Comparison of ENCODE assay signal across 18 cellular contexts in the genomic region with DNA sequence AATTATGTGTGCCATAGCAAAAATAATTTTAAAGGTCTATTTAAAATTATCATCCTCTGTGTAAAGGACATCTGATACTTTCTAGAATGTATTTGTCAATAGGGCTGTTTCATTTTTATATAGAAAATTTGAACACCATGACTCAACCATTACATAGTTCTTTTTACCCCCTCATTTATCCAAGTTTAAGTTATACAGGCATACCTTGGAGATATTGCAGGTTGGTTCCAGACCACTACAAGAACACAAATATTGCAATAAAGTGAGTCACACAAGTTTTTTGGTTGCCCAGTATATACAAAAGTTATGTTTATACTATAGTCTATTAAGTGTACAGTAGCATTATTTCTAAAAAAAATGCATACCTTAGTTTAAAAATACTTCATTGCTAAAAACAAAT.
DNase-seq lines count a peak whose midpoint lies in the region; ATAC-seq, FAIRE-seq and TF ChIP-seq lines count a peak whose summit lies in the region.
"Had no signal": no experiment of that assay in that cellular context is flagged by ENCODE, and none has a peak within 500 bp of the region (broad histone marks: within the 10 kb centered on the region; RNA-seq: fewer than 3 reads in every experiment).

No MANE protein-coding gene starts in this region.

- H3K27me3 ChIP-seq in PC-3 (ENCODE audit: low read length) (no peaks in the 10 kb centered on the region), bronchial epithelial cell (ENCODE audit: control insufficient read depth, insufficient read depth, low read length) (no peaks in the 10 kb centered on the region)

- peaks cover 4% of the 10 kb centered on the region for H3K9me3 Mint-ChIP-seq in progenitor cell of endocrine pancreas (ENCODE audit: low read depth)
- H3K9me3 Mint-ChIP-seq in nephron progenitor cell, result peaks cover 4% of the 10 kb centered on the region
- H3K9me3 Mint-ChIP-seq: CD14-positive monocyte; CD4-positive, alpha-beta memory T cell; GM23338 had no signal

- peaks cover 28% of the 10 kb centered on the region for H3K4me1 ChIP-seq in PC-3 (ENCODE audit: insufficient read depth, low read length)

- no peaks in the 10 kb centered on the region for H3K79me2 ChIP-seq in PC-3 (ENCODE audit: low read length)

- intact Hi-C loops in PC-3 (cut with micrococcal nuclease), result no loop called here

- H4K20me1 ChIP-seq in PC-3 (ENCODE audit: low read length), result no peaks in the 10 kb centered on the region
- H4K20me1 ChIP-seq: BLaER1 had no signal

- H3K4me2 ChIP-seq in PC-3 (ENCODE audit: low read length), result peak overlapping the region; percentile 44; the same call in 1 of the 2 replicates
- H3K4me2 ChIP-seq: BLaER1, GM23338 had no signal

- H3K27me3 Mint-ChIP-seq in progenitor cell of endocrine pancreas (peaks cover 3% of the 10 kb centered on the region), nephron progenitor cell (ENCODE audit: low read depth, poor library complexity) (no peaks in the 10 kb centered on the region)

- H3K36me3 ChIP-seq in PC-3 (ENCODE audit: low read depth, low read length) (no peaks in the 10 kb centered on the region), bronchial epithelial cell (ENCODE audit: control insufficient read depth, insufficient read depth, low read length) (no peaks in the 10 kb centered on the region)
- H3K36me3 ChIP-seq: BLaER1 had no signal

- peaks cover 4% of the 10 kb centered on the region; the same call in 1 of the 2 replicates for H3K9me3 ChIP-seq in PC-3 (ENCODE audit: low read length)
- H3K9me3 ChIP-seq: BLaER1 had no signal

- no peaks in the 10 kb centered on the region for H3K9me2 ChIP-seq in PC-3 (replicated peaks; ENCODE audit: low read length)

- CTCF ChIA-PET in PC-3 (lab: Charles Lee), result no interaction called here

- no peak overlapping the region for H3K9ac ChIP-seq in PC-3 (ENCODE audit: low read length)
- H3K9ac ChIP-seq: BLaER1 had no signal

- no peak overlapping the region for H3K4me3 ChIP-seq in PC-3 (ENCODE audit: low read length)
- H3K4me3 ChIP-seq in bronchial epithelial cell (ENCODE audit: low read depth, low read length), result no peak overlapping the region
- no peak overlapping the region for H3K4me3 ChIP-seq in fibroblast of villous mesenchyme (ENCODE audit: low read depth, low read length)
- H3K4me3 ChIP-seq: BLaER1, GM23338 had no signal

- DNase-seq in ELR (ENCODE audit: low read depth) (peak; percentile 36), PC-3 (peak; percentile 83), bronchial epithelial cell (ENCODE audit: low read depth) (peak; percentile 59), fibroblast of villous mesenchyme (ENCODE audit: low read depth) (peak; percentile 13), DMS 273 treated with DMSO at 0.1 percent for 48 hours (lab: John Stamatoyannopoulos, UW) (no peak), progenitor cell of endocrine pancreas (ENCODE audit: low spot score, unreplicated experiment) (no peak), SW480 (ENCODE audit: low spot score) (no peak), nephron progenitor cell (no peak)
- DNase-seq: 8988T; CD4-positive, alpha-beta memory T cell; DMS79 treated with DMSO at 0.1 percent for 48 hours; HCEC 1CT had no signal

- ATAC-seq in PC-3, result peak; percentile 95
- ATAC-seq: GM23338 had no signal

- peak overlapping the region; percentile 30; the same call in 1 of the 2 replicates for H3K27ac ChIP-seq in PC-3 (ENCODE audit: low read length)
- H3K27ac ChIP-seq: BLaER1, HL-60 had no signal

- H3K4me1 Mint-ChIP-seq in progenitor cell of endocrine pancreas (ENCODE audit: low read depth), result peaks cover 13% of the 10 kb centered on the region
- H3K4me1 Mint-ChIP-seq in nephron progenitor cell, result no peaks in the 10 kb centered on the region
- H3K4me1 Mint-ChIP-seq: CD4-positive, alpha-beta memory T cell had no signal

- no peak overlapping the region for H3K27ac Mint-ChIP-seq in progenitor cell of endocrine pancreas
- no peak overlapping the region for H3K27ac Mint-ChIP-seq in nephron progenitor cell
- H3K27ac Mint-ChIP-seq: CD14-positive monocyte; CD4-positive, alpha-beta memory T cell; GM23338 had no signal

- POLR2A ChIA-PET in PC-3 (lab: Charles Lee; ENCODE audit: unreplicated experiment), result no interaction called here

- TF ChIP-seq CTCF in PC-3 (conservative IDR thresholded peaks at IDR 0.05; ENCODE audit: low read depth, low read length) (no peak), bronchial epithelial cell (IDR thresholded peaks at IDR 0.05; ENCODE audit: insufficient read depth, low read length, severe bottlenecking) (no peak), fibroblast of villous mesenchyme (IDR thresholded peaks at IDR 0.05; ENCODE audit: insufficient read depth, low read depth, low read length) (no peak), progenitor cell of endocrine pancreas (IDR thresholded peaks at IDR 0.05; ENCODE audit: unreplicated experiment) (no peak), nephron progenitor cell (IDR thresholded peaks at IDR 0.05) (no peak)

- no TSS peak for BruUV-seq in PC-3 (replicated peaks; lab: Mats Ljungman, UMichigan)

- no peaks in the 10 kb centered on the region for H3K36me3 Mint-ChIP-seq in progenitor cell of endocrine pancreas (ENCODE audit: insufficient read depth)
- H3K36me3 Mint-ChIP-seq in nephron progenitor cell (ENCODE audit: low read depth), result no peaks in the 10 kb centered on the region
- H3K36me3 Mint-ChIP-seq: CD14-positive monocyte; CD4-positive, alpha-beta memory T cell had no signal

- H3K4me3 Mint-ChIP-seq in progenitor cell of endocrine pancreas (ENCODE audit: low read depth) (no peak overlapping the region), nephron progenitor cell (no peak overlapping the region)
- H3K4me3 Mint-ChIP-seq: CD14-positive monocyte; CD4-positive, alpha-beta memory T cell; GM23338 had no signal

- no peak overlapping the region for H2AFZ ChIP-seq in PC-3 (ENCODE audit: low read length)
- H2AFZ ChIP-seq: GM23338 had no signal

- no peaks in the 10 kb centered on the region for H3F3A ChIP-seq in PC-3 (ENCODE audit: low read length, unreplicated experiment)

- FAIRE-seq in bronchial epithelial cell (lab: Jason Lieb, UNC), result no peak
- FAIRE-seq: GM12891, H54 had no signal

Comparison
In these comparisons a context has a peak if more than half of its experiments do, and no peak if none do; other contexts are left out.
1. DNase-seq: peak in ELR (single experiment), PC-3 (single experiment), bronchial epithelial cell (single experiment) and fibroblast of villous mesenchyme (single experiment); none in DMS 273 treated with DMSO at 0.1 percent for 48 hours (single experiment), progenitor cell of endocrine pancreas (single experiment), SW480 (single experiment) and nephron progenitor cell (single experiment).